Comparison of ENCODE assay signal across 8 cellular contexts in genomic region chr10:110211455-110211843, GRCh38. TPM values are rescaled to one million over a fixed set of nuclear protein-coding genes. Genes with fewer than 3 reads are reported as not detected.
DNase-seq lines count a peak whose midpoint lies in the region; ATAC-seq and TF ChIP-seq lines count a peak whose summit lies in the region.

No MANE protein-coding gene starts in this region.

- peaks cover 39% of the 10 kb centered on the region for H3K4me1 Mint-ChIP-seq in WTC11

- peaks cover 65% of the 10 kb centered on the region for H3K27me3 Mint-ChIP-seq in WTC11 (ENCODE audit: low read depth)

- POLR2A ChIA-PET in WTC11 (lab: Charles Lee): interaction anchor here (0.6 to 4.3 kb wide), 13 partner anchors 13 to 381 kb away, joined by 3 to 101 read pairs (median 6); partner anchors contain the start of genes ADD3 and SMNDC1

- peak overlapping the region; percentile 39 for H3K4me3 ChIP-seq in H7 (ENCODE audit: insufficient read depth, low read depth, low read length)
- peak overlapping the region; percentile 28 to 92 (median 82) for H3K4me3 ChIP-seq in heart right ventricle
- peak overlapping the region; percentile 81 for H3K4me3 ChIP-seq in skeletal muscle cell (ENCODE audit: low read depth, low read length)

- CTCF ChIA-PET in WTC11 (lab: Charles Lee): interaction anchor here (0.6 to 2.7 kb wide), 11 partner anchors 9 to 327 kb away, joined by 3 to 26 read pairs (median 6); no protein-coding TSS in a partner anchor

- peaks cover 59% of the 10 kb centered on the region for H3K27me3 ChIP-seq in H7 (ENCODE audit: control insufficient read depth, insufficient read depth, low read length)
- H3K27me3 ChIP-seq in heart right ventricle: no peaks in the 10 kb centered on the region

- no peaks in the 10 kb centered on the region for H3K36me3 Mint-ChIP-seq in WTC11

- H3K27ac ChIP-seq in heart right ventricle: peak overlapping the region; percentile 30 to 99 (median 98)

- DNase-seq in H7 (no peak), WTC11 (ENCODE audit: low spot score) (no peak), heart right ventricle (no peak), skeletal muscle cell (ENCODE audit: low read depth) (no peak), AML-193 (lab: John Stamatoyannopoulos, UW) (no peak), NCI-H1092 (lab: John Stamatoyannopoulos, UW) (no peak)

- H3K9me3 Mint-ChIP-seq in WTC11: no peaks in the 10 kb centered on the region

- H3K36me3 ChIP-seq in H7 (replicated peaks; ENCODE audit: control insufficient read depth, insufficient read depth, low read length) (no peaks in the 10 kb centered on the region), heart right ventricle (no peaks in the 10 kb centered on the region)

- H3K27ac Mint-ChIP-seq in WTC11: peak overlapping the region; percentile 89

- ATAC-seq in WTC11: no peak
- peak in 5 of 8 donors; percentile 0 to 7 (median 0) for ATAC-seq in heart right ventricle
- no peak for ATAC-seq in GM18520 (IDR thresholded peaks at IDR 0.05; ENCODE audit: unreplicated experiment)
- no peak for ATAC-seq in HG03175 (IDR thresholded peaks at IDR 0.05; ENCODE audit: unreplicated experiment)

- H3K4me3 Mint-ChIP-seq in WTC11: peak overlapping the region; percentile 81

- intact Hi-C loops in heart right ventricle (cut with DNase I): loop anchor here in 5 of 10 donors (1.0 to 10.0 kb wide), 7 partner anchors 13 to 327 kb away; partner anchors contain the start of gene ADD3 (in 1 of the 5)

- no peaks in the 10 kb centered on the region for H3K9me3 ChIP-seq in heart right ventricle

- 4 to 8% methylated on average over 12 of the region's 12 CpGs for WGBS in heart right ventricle, 2 donors

- no peak for TF ChIP-seq CTCF in WTC11 (IDR thresholded peaks at IDR 0.05)
- TF ChIP-seq CTCF in heart right ventricle (IDR thresholded peaks at IDR 0.05): no peak

- peaks cover 13 to 62% (median 53%) of the 10 kb centered on the region in 9 donors for H3K4me1 ChIP-seq in heart right ventricle

TF ChIP-seq in WTC11, 78 proteins besides CTCF, POLR2A, EP300 and RAD21:
- no peak for TF ChIP-seq IRF1 (CRISPR knock-in tag; IDR thresholded peaks at IDR 0.05)
- TF ChIP-seq ZNF416 (CRISPR knock-in tag; IDR thresholded peaks at IDR 0.05): no peak
- TF ChIP-seq ZBTB21 (CRISPR knock-in tag; IDR thresholded peaks at IDR 0.05; ENCODE audit: borderline replicate concordance): no peak
- TF ChIP-seq ZBTB43 (CRISPR knock-in tag; IDR thresholded peaks at IDR 0.05): no peak
- no peak for TF ChIP-seq ZNF281 (CRISPR knock-in tag; IDR thresholded peaks at IDR 0.05)

RNA-seq across cellular contexts. Expression of gene MXI1, which starts 4.0 kb away (rescaled TPM):
- 9.2 and 10.3 TPM in 2 replicates for total RNA-seq in H7 (2014; rRNA removed; shearing (Covaris generic))
- total RNA-seq in WTC11 (2021) (16.6 to 23.9 TPM (median 21.6 TPM) in 3 replicates), heart right ventricle (100 to 1,000 TPM in 1 of 10 donors, 10 to 100 TPM in 9; 48.7 to 100 (median 63.3) TPM)
- 10 to 100 TPM; 27.3 to 30.4 TPM for polyA plus RNA-seq in heart right ventricle

Comparison
In these comparisons a context has a peak if more than half of its experiments do, and no peak if none do; other contexts are left out.
1. ATAC-seq: peak in heart right ventricle (5 of 8); none in WTC11 (single experiment), GM18520 (single experiment) and HG03175 (single experiment).
2. Peak in every context shown above with its lines, with median percentiles within 50 percentile points of each other: H3K4me3 ChIP-seq.